1 cellular context compared by ENCODE assay signal in the genomic region with DNA sequence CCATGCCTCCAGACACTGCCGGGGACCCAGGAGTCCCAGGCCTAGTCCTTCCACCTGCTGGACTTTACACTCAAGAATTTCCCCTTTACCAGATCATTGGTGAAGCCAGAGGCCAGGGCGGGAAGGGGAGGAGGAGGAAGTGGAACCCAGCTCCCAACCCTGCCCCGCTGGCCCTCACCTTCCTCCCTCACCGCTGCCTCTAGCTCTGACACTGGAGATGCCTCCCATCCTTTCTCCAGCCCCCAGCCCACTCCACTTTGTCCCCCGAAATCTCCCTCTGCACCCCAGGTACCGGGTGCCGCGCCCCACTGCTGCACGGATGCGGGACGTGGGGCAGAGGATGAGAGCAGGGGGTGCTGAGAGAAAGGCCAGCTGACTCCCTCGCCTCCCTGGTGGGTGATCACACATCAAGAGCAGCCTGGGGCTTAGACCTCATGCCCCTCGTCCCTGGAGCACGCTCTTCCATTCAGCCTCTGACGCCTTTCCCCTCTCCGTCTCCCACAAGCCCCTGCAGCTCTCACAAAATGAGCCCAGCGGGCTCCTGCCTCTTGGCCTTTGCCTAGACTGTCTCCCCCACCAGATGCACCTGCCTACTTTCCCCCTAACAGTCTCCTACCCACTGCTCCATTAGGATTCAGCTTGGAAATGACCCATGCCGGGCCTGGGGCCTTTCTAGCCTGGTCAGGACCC.
TF ChIP-seq lines count a peak whose summit lies in the region.

A gene with protein sequence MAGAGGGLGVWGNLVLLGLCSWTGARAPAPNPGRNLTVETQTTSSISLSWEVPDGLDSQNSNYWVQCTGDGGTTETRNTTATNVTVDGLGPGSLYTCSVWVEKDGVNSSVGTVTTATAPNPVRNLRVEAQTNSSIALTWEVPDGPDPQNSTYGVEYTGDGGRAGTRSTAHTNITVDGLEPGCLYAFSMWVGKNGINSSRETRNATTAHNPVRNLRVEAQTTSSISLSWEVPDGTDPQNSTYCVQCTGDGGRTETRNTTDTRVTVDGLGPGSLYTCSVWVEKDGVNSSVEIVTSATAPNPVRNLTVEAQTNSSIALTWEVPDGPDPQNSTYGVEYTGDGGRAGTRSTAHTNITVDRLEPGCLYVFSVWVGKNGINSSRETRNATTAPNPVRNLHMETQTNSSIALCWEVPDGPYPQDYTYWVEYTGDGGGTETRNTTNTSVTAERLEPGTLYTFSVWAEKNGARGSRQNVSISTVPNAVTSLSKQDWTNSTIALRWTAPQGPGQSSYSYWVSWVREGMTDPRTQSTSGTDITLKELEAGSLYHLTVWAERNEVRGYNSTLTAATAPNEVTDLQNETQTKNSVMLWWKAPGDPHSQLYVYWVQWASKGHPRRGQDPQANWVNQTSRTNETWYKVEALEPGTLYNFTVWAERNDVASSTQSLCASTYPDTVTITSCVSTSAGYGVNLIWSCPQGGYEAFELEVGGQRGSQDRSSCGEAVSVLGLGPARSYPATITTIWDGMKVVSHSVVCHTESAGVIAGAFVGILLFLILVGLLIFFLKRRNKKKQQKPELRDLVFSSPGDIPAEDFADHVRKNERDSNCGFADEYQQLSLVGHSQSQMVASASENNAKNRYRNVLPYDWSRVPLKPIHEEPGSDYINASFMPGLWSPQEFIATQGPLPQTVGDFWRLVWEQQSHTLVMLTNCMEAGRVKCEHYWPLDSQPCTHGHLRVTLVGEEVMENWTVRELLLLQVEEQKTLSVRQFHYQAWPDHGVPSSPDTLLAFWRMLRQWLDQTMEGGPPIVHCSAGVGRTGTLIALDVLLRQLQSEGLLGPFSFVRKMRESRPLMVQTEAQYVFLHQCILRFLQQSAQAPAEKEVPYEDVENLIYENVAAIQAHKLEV (minus strand): TSS at position 72 of the 690 bp plus-strand sequence. CDS start 68 bp downstream, at position 4.

TF ChIP-seq in K562, 482 proteins besides CTCF, POLR2A, EP300 and RAD21:
- TF ChIP-seq KDM5B (IDR thresholded peaks at IDR 0.05; ENCODE audit: insufficient replicate concordance, low read depth, low read length) (peak; percentile 12), L3MBTL2 (IDR thresholded peaks at IDR 0.05) (peak; percentile 33; the same call in 1 of the 2 replicates), HDAC3 (IDR thresholded peaks at IDR 0.05; ENCODE audit: borderline replicate concordance, partially characterized antibody) (no peak), SMAD1 (IDR thresholded peaks at IDR 0.05; ENCODE audit: low read depth, low read length, partially characterized antibody) (no peak), ZNF263 (CRISPR knock-in tag; IDR thresholded peaks at IDR 0.05; ENCODE audit: borderline replicate concordance) (peak; percentile 78), ZNF76 (CRISPR knock-in tag; IDR thresholded peaks at IDR 0.05; ENCODE audit: borderline replicate concordance) (0 out of 2 replicates have a peak, but pooled peaks have one; percentile 37), RBM39 (optimal IDR thresholded peaks at IDR 0.05; ENCODE audit: low read depth, low read length) (no peak), ZFX (CRISPR knock-in tag; IDR thresholded peaks at IDR 0.05) (peak; percentile 33; the same call in 1 of the 2 replicates), MCM3 (IDR thresholded peaks at IDR 0.05) (no peak), RBM15 (IDR thresholded peaks at IDR 0.05; ENCODE audit: insufficient read depth, low read length) (no peak), XRCC3 (IDR thresholded peaks at IDR 0.05) (no peak), RBFOX2 (IDR thresholded peaks at IDR 0.05; ENCODE audit: low read depth, low read length) (peak; percentile 60), SPI1 (IDR thresholded peaks at IDR 0.05; ENCODE audit: borderline replicate concordance, low read depth, low read length) (peak; percentile 53; the same call in 1 of the 2 replicates), CHD2 (IDR thresholded peaks at IDR 0.05; ENCODE audit: low read depth, low read length) (no peak), POLR2G (IDR thresholded peaks at IDR 0.05; ENCODE audit: low read depth, low read length) (peak; percentile 54), ZNF589 (CRISPR knock-in tag; IDR thresholded peaks at IDR 0.05; ENCODE audit: low read depth) (no peak)
- TF ChIP-seq, protein P1, sequence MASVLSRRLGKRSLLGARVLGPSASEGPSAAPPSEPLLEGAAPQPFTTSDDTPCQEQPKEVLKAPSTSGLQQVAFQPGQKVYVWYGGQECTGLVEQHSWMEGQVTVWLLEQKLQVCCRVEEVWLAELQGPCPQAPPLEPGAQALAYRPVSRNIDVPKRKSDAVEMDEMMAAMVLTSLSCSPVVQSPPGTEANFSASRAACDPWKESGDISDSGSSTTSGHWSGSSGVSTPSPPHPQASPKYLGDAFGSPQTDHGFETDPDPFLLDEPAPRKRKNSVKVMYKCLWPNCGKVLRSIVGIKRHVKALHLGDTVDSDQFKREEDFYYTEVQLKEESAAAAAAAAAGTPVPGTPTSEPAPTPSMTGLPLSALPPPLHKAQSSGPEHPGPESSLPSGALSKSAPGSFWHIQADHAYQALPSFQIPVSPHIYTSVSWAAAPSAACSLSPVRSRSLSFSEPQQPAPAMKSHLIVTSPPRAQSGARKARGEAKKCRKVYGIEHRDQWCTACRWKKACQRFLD (CRISPR knock-in tag; IDR thresholded peaks at IDR 0.05): peak; percentile 43; the same call in 1 of the 2 replicates
- TF ChIP-seq, protein P2, sequence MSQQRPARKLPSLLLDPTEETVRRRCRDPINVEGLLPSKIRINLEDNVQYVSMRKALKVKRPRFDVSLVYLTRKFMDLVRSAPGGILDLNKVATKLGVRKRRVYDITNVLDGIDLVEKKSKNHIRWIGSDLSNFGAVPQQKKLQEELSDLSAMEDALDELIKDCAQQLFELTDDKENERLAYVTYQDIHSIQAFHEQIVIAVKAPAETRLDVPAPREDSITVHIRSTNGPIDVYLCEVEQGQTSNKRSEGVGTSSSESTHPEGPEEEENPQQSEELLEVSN (IDR thresholded peaks at IDR 0.05; ENCODE audit: borderline replicate concordance in 1 of 2, extremely low read depth in 1 of 2, insufficient read depth in 1 of 2, insufficient read length in 1 of 2, low read depth in 1 of 2, low read length in 1 of 2, poor library complexity in 1 of 2, severe bottlenecking in 1 of 2): peak in 1 of 2 experiments; percentile 20
- TF ChIP-seq, protein P3, sequence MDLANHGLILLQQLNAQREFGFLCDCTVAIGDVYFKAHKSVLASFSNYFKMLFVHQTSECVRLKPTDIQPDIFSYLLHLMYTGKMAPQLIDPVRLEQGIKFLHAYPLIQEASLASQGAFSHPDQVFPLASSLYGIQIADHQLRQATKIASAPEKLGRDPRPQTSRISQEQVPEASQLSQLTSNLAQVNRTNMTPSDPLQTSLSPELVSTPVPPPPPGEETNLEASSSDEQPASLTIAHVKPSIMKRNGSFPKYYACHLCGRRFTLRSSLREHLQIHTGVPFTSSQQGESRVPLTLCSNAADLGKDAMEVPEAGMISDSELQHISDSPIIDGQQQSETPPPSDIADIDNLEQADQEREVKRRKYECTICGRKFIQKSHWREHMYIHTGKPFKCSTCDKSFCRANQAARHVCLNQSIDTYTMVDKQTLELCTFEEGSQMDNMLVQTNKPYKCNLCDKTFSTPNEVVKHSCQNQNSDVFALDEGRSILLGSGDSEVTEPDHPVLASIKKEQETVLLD (IDR thresholded peaks at IDR 0.05): no peak
- TF ChIP-seq, protein P4, sequence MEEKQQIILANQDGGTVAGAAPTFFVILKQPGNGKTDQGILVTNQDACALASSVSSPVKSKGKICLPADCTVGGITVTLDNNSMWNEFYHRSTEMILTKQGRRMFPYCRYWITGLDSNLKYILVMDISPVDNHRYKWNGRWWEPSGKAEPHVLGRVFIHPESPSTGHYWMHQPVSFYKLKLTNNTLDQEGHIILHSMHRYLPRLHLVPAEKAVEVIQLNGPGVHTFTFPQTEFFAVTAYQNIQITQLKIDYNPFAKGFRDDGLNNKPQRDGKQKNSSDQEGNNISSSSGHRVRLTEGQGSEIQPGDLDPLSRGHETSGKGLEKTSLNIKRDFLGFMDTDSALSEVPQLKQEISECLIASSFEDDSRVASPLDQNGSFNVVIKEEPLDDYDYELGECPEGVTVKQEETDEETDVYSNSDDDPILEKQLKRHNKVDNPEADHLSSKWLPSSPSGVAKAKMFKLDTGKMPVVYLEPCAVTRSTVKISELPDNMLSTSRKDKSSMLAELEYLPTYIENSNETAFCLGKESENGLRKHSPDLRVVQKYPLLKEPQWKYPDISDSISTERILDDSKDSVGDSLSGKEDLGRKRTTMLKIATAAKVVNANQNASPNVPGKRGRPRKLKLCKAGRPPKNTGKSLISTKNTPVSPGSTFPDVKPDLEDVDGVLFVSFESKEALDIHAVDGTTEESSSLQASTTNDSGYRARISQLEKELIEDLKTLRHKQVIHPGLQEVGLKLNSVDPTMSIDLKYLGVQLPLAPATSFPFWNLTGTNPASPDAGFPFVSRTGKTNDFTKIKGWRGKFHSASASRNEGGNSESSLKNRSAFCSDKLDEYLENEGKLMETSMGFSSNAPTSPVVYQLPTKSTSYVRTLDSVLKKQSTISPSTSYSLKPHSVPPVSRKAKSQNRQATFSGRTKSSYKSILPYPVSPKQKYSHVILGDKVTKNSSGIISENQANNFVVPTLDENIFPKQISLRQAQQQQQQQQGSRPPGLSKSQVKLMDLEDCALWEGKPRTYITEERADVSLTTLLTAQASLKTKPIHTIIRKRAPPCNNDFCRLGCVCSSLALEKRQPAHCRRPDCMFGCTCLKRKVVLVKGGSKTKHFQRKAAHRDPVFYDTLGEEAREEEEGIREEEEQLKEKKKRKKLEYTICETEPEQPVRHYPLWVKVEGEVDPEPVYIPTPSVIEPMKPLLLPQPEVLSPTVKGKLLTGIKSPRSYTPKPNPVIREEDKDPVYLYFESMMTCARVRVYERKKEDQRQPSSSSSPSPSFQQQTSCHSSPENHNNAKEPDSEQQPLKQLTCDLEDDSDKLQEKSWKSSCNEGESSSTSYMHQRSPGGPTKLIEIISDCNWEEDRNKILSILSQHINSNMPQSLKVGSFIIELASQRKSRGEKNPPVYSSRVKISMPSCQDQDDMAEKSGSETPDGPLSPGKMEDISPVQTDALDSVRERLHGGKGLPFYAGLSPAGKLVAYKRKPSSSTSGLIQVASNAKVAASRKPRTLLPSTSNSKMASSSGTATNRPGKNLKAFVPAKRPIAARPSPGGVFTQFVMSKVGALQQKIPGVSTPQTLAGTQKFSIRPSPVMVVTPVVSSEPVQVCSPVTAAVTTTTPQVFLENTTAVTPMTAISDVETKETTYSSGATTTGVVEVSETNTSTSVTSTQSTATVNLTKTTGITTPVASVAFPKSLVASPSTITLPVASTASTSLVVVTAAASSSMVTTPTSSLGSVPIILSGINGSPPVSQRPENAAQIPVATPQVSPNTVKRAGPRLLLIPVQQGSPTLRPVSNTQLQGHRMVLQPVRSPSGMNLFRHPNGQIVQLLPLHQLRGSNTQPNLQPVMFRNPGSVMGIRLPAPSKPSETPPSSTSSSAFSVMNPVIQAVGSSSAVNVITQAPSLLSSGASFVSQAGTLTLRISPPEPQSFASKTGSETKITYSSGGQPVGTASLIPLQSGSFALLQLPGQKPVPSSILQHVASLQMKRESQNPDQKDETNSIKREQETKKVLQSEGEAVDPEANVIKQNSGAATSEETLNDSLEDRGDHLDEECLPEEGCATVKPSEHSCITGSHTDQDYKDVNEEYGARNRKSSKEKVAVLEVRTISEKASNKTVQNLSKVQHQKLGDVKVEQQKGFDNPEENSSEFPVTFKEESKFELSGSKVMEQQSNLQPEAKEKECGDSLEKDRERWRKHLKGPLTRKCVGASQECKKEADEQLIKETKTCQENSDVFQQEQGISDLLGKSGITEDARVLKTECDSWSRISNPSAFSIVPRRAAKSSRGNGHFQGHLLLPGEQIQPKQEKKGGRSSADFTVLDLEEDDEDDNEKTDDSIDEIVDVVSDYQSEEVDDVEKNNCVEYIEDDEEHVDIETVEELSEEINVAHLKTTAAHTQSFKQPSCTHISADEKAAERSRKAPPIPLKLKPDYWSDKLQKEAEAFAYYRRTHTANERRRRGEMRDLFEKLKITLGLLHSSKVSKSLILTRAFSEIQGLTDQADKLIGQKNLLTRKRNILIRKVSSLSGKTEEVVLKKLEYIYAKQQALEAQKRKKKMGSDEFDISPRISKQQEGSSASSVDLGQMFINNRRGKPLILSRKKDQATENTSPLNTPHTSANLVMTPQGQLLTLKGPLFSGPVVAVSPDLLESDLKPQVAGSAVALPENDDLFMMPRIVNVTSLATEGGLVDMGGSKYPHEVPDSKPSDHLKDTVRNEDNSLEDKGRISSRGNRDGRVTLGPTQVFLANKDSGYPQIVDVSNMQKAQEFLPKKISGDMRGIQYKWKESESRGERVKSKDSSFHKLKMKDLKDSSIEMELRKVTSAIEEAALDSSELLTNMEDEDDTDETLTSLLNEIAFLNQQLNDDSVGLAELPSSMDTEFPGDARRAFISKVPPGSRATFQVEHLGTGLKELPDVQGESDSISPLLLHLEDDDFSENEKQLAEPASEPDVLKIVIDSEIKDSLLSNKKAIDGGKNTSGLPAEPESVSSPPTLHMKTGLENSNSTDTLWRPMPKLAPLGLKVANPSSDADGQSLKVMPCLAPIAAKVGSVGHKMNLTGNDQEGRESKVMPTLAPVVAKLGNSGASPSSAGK (IDR thresholded peaks at IDR 0.05): peak; percentile 91
- TF ChIP-seq, protein P5, sequence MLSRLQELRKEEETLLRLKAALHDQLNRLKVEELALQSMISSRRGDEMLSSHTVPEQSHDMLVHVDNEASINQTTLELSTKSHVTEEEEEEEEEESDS (CRISPR knock-in tag; IDR thresholded peaks at IDR 0.05): no peak
TF ChIP-seq in K562: peak in this region for 11.
